Comparison of ENCODE assay signal across 1 cellular context in the genomic region with DNA sequence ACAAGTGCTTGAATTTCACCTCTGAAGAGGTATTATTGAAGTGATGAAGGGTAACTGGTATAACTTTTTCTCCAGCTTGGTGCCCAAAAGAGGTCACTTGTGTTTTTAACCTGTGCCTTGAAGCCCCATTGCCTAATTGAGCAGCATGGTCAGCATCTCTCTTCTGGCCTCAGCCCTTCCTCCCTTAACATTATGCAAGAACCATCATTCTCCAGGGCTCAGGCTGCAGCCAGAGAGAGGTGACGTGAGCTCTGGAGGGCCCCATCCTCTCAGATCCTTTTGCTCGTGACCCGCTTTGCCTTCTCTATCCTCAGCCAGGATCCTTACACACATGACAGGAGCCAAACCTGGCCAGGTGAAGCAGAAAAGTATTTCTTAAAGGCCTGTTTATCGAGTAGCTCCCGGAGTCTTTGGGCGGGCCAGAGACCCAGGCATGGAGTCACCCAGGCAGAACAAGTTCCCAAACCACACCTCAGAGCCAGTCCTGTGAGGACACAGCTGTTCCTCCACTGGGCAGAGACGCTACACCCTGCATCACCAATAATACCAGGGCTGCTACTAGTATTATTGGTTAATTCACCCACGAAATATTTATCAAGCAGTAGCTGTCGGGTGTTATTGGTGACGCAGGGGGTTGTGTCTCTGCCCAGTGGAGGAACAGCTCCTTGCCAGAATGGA.
TF ChIP-seq lines count a peak whose summit lies in the region.

No MANE protein-coding gene starts in this region.

TF ChIP-seq in A549, 52 proteins besides CTCF, POLR2A, EP300 and RAD21 (continued from another document):
- TF ChIP-seq E2F6 (IDR thresholded peaks at IDR 0.05; ENCODE audit: borderline replicate concordance, low read depth) (no peak), RCOR1 (IDR thresholded peaks at IDR 0.05; ENCODE audit: low read depth, low read length) (no peak), USF2 (IDR thresholded peaks at IDR 0.05) (no peak), GATA3 (IDR thresholded peaks at IDR 0.05; ENCODE audit: borderline replicate concordance) (no peak), HES2 (IDR thresholded peaks at IDR 0.05) (no peak), JUNB (IDR thresholded peaks at IDR 0.05) (no peak), ZFP36 (IDR thresholded peaks at IDR 0.05; ENCODE audit: borderline replicate concordance, partially characterized antibody) (no peak), RARB (CRISPR knock-in tag; IDR thresholded peaks at IDR 0.05) (no peak), NFE2L2 (conservative IDR thresholded peaks at IDR 0.05; ENCODE audit: low read length) (no peak), HEYL (CRISPR knock-in tag; IDR thresholded peaks at IDR 0.05) (no peak), HOXB13 (CRISPR knock-in tag; IDR thresholded peaks at IDR 0.05; ENCODE audit: low read depth) (no peak), MAZ (IDR thresholded peaks at IDR 0.05; ENCODE audit: borderline replicate concordance, low read depth, low read length) (no peak), ATOH8 (CRISPR knock-in tag; IDR thresholded peaks at IDR 0.05; ENCODE audit: low read depth) (no peak)
